12 cellular contexts compared by ENCODE assay signal in genomic region chr1:218874313-218874712, GRCh38.
DNase-seq lines count a peak whose midpoint lies in the region; ATAC-seq and TF ChIP-seq lines count a peak whose summit lies in the region.
"Had no signal": no experiment of that assay in that cellular context is flagged by ENCODE, and none has a peak within 500 bp of the region (broad histone marks: within the 10 kb centered on the region; RNA-seq: fewer than 3 reads in every experiment).

No MANE protein-coding gene starts in this region.

- no peak for TF ChIP-seq POLR2A in Peyer's patch (IDR thresholded peaks at IDR 0.05)

- H3K36me3 ChIP-seq in RWPE2 (ENCODE audit: low read depth) = no peaks in the 10 kb centered on the region
- H3K36me3 ChIP-seq in Peyer's patch = no peaks in the 10 kb centered on the region
- H3K36me3 ChIP-seq: neutrophil had no signal

- H3K9me3 ChIP-seq in RWPE2 (ENCODE audit: severe bottlenecking) = no peaks in the 10 kb centered on the region
- H3K9me3 ChIP-seq in Peyer's patch = no peaks in the 10 kb centered on the region
- H3K9me3 ChIP-seq: neutrophil had no signal

- H3K4me1 Mint-ChIP-seq in T-helper 2 cell treated with Interferon-gamma antibody and Interleukin-4, amounts not matched to agents 5 μg/mL and 100 μg/mL, for 36 hours (ENCODE audit: low read depth) = peaks cover 2% of the 10 kb centered on the region

- H3K4me1 ChIP-seq in RWPE2 (ENCODE audit: insufficient read depth, poor library complexity, severe bottlenecking) = peaks cover 12% of the 10 kb centered on the region
- H3K4me1 ChIP-seq in Peyer's patch = no peaks in the 10 kb centered on the region

- H3K27ac ChIP-seq in RWPE2 (ENCODE audit: poor library complexity, severe bottlenecking) = peak overlapping the region; percentile 45
- no peak overlapping the region for H3K27ac ChIP-seq in Peyer's patch
- H3K27ac ChIP-seq: neutrophil had no signal

- H3K27me3 Mint-ChIP-seq in T-helper 2 cell treated with Interferon-gamma antibody and Interleukin-4, amounts not matched to agents 5 μg/mL and 100 μg/mL, for 36 hours (ENCODE audit: low read depth) = no peaks in the 10 kb centered on the region

- H3K27me3 ChIP-seq in RWPE2 (ENCODE audit: insufficient read depth, poor library complexity, severe bottlenecking) (no peaks in the 10 kb centered on the region), Peyer's patch (no peaks in the 10 kb centered on the region)
- H3K27me3 ChIP-seq: neutrophil had no signal

- no peak overlapping the region for H3K4me3 Mint-ChIP-seq in T-helper 2 cell treated with Interferon-gamma antibody and Interleukin-4, amounts not matched to agents 5 μg/mL and 100 μg/mL, for 36 hours
- H3K4me3 Mint-ChIP-seq: CD8-positive, alpha-beta T cell had no signal

- DNase-seq in AG10803 (ENCODE audit: low read depth) = peak; percentile 14
- peak; percentile 95 for DNase-seq in HT1080 (ENCODE audit: low read depth)
- DNase-seq in RWPE2 (ENCODE audit: low spot score) = no peak
- DNase-seq in fibroblast of pulmonary artery (ENCODE audit: low read depth) = peak; percentile 98
- no peak for DNase-seq in T-helper 2 cell treated with Interferon-gamma antibody and Interleukin-4, amounts not matched to agents 5 μg/mL and 100 μg/mL, for 36 hours (ENCODE audit: low spot score)
- DNase-seq in cortex of kidney (lab: John Stamatoyannopoulos, UW) = no peak
- DNase-seq in Peyer's patch = no peak
- no peak for DNase-seq in activated CD4-positive, alpha-beta T cell treated with anti-CD3 and anti-CD28 coated beads, Interleukin-2, amount 50 U/mL, for 1 hour
- DNase-seq: CD8-positive, alpha-beta T cell; NCI-H1694 had no signal

- TF ChIP-seq CTCF in AG10803 (conservative IDR thresholded peaks at IDR 0.05; ENCODE audit: low read length) (no peak), RWPE2 (IDR thresholded peaks at IDR 0.05; ENCODE audit: poor library complexity, severe bottlenecking) (no peak), fibroblast of pulmonary artery (IDR thresholded peaks at IDR 0.05; ENCODE audit: low read length, missing control alignments) (no peak), Peyer's patch (IDR thresholded peaks at IDR 0.05) (no peak)

- no peaks in the 10 kb centered on the region for H3K36me3 Mint-ChIP-seq in T-helper 2 cell treated with Interferon-gamma antibody and Interleukin-4, amounts not matched to agents 5 μg/mL and 100 μg/mL, for 36 hours (ENCODE audit: low read depth)
- H3K36me3 Mint-ChIP-seq: CD8-positive, alpha-beta T cell had no signal

- H3K9me3 Mint-ChIP-seq in T-helper 2 cell treated with Interferon-gamma antibody and Interleukin-4, amounts not matched to agents 5 μg/mL and 100 μg/mL, for 36 hours = no peaks in the 10 kb centered on the region
- H3K9me3 Mint-ChIP-seq: CD8-positive, alpha-beta T cell had no signal

- no peak overlapping the region for H3K27ac Mint-ChIP-seq in T-helper 2 cell treated with Interferon-gamma antibody and Interleukin-4, amounts not matched to agents 5 μg/mL and 100 μg/mL, for 36 hours
- H3K27ac Mint-ChIP-seq: CD8-positive, alpha-beta T cell had no signal

- peak; percentile 88 for ATAC-seq in RWPE2 (ENCODE audit: low read depth)
- ATAC-seq: activated CD4-positive, CD25-positive, alpha-beta regulatory T cell treated with anti-CD3 and anti-CD28 coated beads, Interleukin-2, amount 50 U/mL, for 24 hours; CD8-positive, alpha-beta T cell had no signal

- H3K4me3 ChIP-seq in AG10803 (ENCODE audit: low read length) (no peak overlapping the region), RWPE2 (ENCODE audit: severe bottlenecking) (no peak overlapping the region), fibroblast of pulmonary artery (replicated peaks; ENCODE audit: low read depth, low read length) (no peak overlapping the region), Peyer's patch (no peak overlapping the region)

Comparison
In these comparisons a context has a peak if more than half of its experiments do, and no peak if none do; other contexts are left out.
1. DNase-seq: peak in AG10803 (single experiment), HT1080 (single experiment) and fibroblast of pulmonary artery (single experiment); none in RWPE2 (single experiment), T-helper 2 cell treated with Interferon-gamma antibody and Interleukin-4, amounts not matched to agents 5 μg/mL and 100 μg/mL, for 36 hours (single experiment), cortex of kidney (single experiment), Peyer's patch (0 of 3) and activated CD4-positive, alpha-beta T cell treated with anti-CD3 and anti-CD28 coated beads, Interleukin-2, amount 50 U/mL, for 1 hour (single experiment).